In genomic region chr3:176930942-176931341, GRCh38 we compare ENCODE assay signal across 28 cellular contexts.
"Had no signal": no experiment of that assay in that cellular context is flagged by ENCODE, and none has a peak within 500 bp of the region (broad histone marks: within the 10 kb centered on the region; RNA-seq: fewer than 3 reads in every experiment).

No MANE protein-coding gene starts in this region.

- H3K4me1 Mint-ChIP-seq: stimulated activated memory B cell treated with anti-CD40 and anti-IgM and Interleukin-4, amounts not matched to agents 10 μg/mL and 1 μg/mL and 100 μg/mL, for 72 hours; stimulated activated naive CD8-positive, alpha-beta T cell treated with anti-CD3 and anti-CD28 coated beads, Interleukin-15, amount 100 ng/mL, for 72 hours had no signal

- H3K9me3 ChIP-seq: stomach, suprapubic skin, testis, thoracic aorta, thyroid gland, tibial artery, tibial nerve, transverse colon, upper lobe of left lung, upper lobe of right lung, uterus, vagina had no signal

- DNase-seq: stimulated activated CD4-positive, alpha-beta T cell treated with anti-CD3 and anti-CD28 coated beads, Interleukin-2, amount 100 ng/mL, for 48 hours; stimulated activated CD4-positive, alpha-beta T cell treated with anti-CD3 and anti-CD28 coated beads, Interleukin-4, amount 100 ng/mL, for 1 hour; stimulated activated CD4-positive, alpha-beta T cell treated with anti-CD3 and anti-CD28 coated beads, Interleukin-4, amount 100 ng/mL, for 24 hours; stimulated activated CD4-positive, alpha-beta T cell treated with anti-CD3 and anti-CD28 coated beads, Interleukin-4, amount 100 ng/mL, for 4 hours; stimulated activated CD8-positive, alpha-beta memory T cell treated with anti-CD3 and anti-CD28 coated beads, Interleukin-4, amount 100 ng/mL, for 48 hours; stimulated activated naive B cell treated with anti-CD40 and anti-IgM and Interleukin-4, amounts not matched to agents 10 μg/mL and 1 μg/mL and 100 μg/mL, for 72 hours; stimulated activated naive CD4-positive, alpha-beta T cell; stimulated activated naive CD4-positive, alpha-beta T cell treated with Interleukin-2 at 50 U/mL for 16 hours; stimulated activated naive CD8-positive, alpha-beta T cell treated with anti-CD3 and anti-CD28 coated beads, Interleukin-15, amount 100 ng/mL, for 72 hours; stimulated activated naive CD8-positive, alpha-beta T cell treated with anti-CD3 and anti-CD28 coated beads, Interleukin-15, Interleukin-2, amounts not matched to agents 100 U/mL and 50 U/mL, for 24 hours; stomach; substantia nigra; testis; thyroid gland; tibial artery; transverse colon; trophoblast cell; upper lobe of left lung; upper lobe of right lung; uterus had no signal

- H3K27ac ChIP-seq: stomach, suprapubic skin, testis, thoracic aorta, thyroid gland, tibial artery, tibial nerve, transverse colon, upper lobe of left lung, upper lobe of right lung, uterus, vagina had no signal

- H3K27me3 Mint-ChIP-seq: stimulated activated memory B cell treated with anti-CD40 and anti-IgM and Interleukin-4, amounts not matched to agents 10 μg/mL and 1 μg/mL and 100 μg/mL, for 72 hours; type B pancreatic cell had no signal

- H3K36me3 ChIP-seq: stomach, suprapubic skin, thoracic aorta, thyroid gland, tibial artery, tibial nerve, transverse colon, upper lobe of left lung, upper lobe of right lung, uterus, vagina had no signal

- H3K36me3 Mint-ChIP-seq: stimulated activated effector memory CD8-positive, alpha-beta T cell treated with anti-CD3 and anti-CD28 coated beads, Interleukin-12 subunit alpha, Interleukin-12 subunit beta, amount 100 ng/mL, for 72 hours; stimulated activated memory B cell treated with anti-CD40 and anti-IgM and Interleukin-4, amounts not matched to agents 10 μg/mL and 1 μg/mL and 100 μg/mL, for 72 hours; stimulated activated naive B cell treated with anti-CD40 and anti-IgM and Interleukin-4, amounts not matched to agents 10 μg/mL and 1 μg/mL and 100 μg/mL, for 72 hours had no signal

- H3K4me3 ChIP-seq: stomach, suprapubic skin, testis, thoracic aorta, thyroid gland, tibial artery, tibial nerve, transverse colon, upper lobe of left lung, upper lobe of right lung, uterus, vagina had no signal

- H3K27me3 ChIP-seq: stomach, suprapubic skin, testis, thyroid gland, tibial artery, tibial nerve, transverse colon, upper lobe of left lung, upper lobe of right lung, uterus, vagina had no signal

- ATAC-seq: stimulated activated effector memory CD8-positive, alpha-beta T cell treated with anti-CD3 and anti-CD28 coated beads, Interleukin-12 subunit alpha, Interleukin-12 subunit beta, amount 100 ng/mL, for 72 hours; stimulated activated memory B cell treated with anti-CD40 and anti-IgM and Interleukin-4, amounts not matched to agents 10 μg/mL and 1 μg/mL and 100 μg/mL, for 72 hours; stimulated activated naive B cell treated with anti-CD40 and anti-IgM and Interleukin-4, amounts not matched to agents 10 μg/mL and 1 μg/mL and 100 μg/mL, for 72 hours; stimulated activated naive CD8-positive, alpha-beta T cell treated with anti-CD3 and anti-CD28 coated beads, Interleukin-15, amount 100 ng/mL, for 72 hours; stimulated activated naive CD8-positive, alpha-beta T cell treated with anti-CD3 and anti-CD28 coated beads, Interleukin-15, Interleukin-2, amounts not matched to agents 100 U/mL and 50 U/mL, for 24 hours; upper lobe of right lung had no signal

- H3K9me3 Mint-ChIP-seq: stimulated activated effector memory CD8-positive, alpha-beta T cell treated with anti-CD3 and anti-CD28 coated beads, Interleukin-12 subunit alpha, Interleukin-12 subunit beta, amount 100 ng/mL, for 72 hours; stimulated activated memory B cell treated with anti-CD40 and anti-IgM and Interleukin-4, amounts not matched to agents 10 μg/mL and 1 μg/mL and 100 μg/mL, for 72 hours; stimulated activated naive B cell treated with anti-CD40 and anti-IgM and Interleukin-4, amounts not matched to agents 10 μg/mL and 1 μg/mL and 100 μg/mL, for 72 hours; stimulated activated naive CD8-positive, alpha-beta T cell treated with anti-CD3 and anti-CD28 coated beads, Interleukin-15, amount 100 ng/mL, for 72 hours; stimulated activated naive CD8-positive, alpha-beta T cell treated with anti-CD3 and anti-CD28 coated beads, Interleukin-15, Interleukin-2, amounts not matched to agents 100 ng/mL and 50 ng/mL, for 24 hours had no signal

- H3K27ac Mint-ChIP-seq: stimulated activated effector memory CD8-positive, alpha-beta T cell treated with anti-CD3 and anti-CD28 coated beads, Interleukin-12 subunit alpha, Interleukin-12 subunit beta, amount 100 ng/mL, for 72 hours; stimulated activated memory B cell treated with anti-CD40 and anti-IgM and Interleukin-4, amounts not matched to agents 10 μg/mL and 1 μg/mL and 100 μg/mL, for 72 hours; stimulated activated naive B cell treated with anti-CD40 and anti-IgM and Interleukin-4, amounts not matched to agents 10 μg/mL and 1 μg/mL and 100 μg/mL, for 72 hours; stimulated activated naive CD8-positive, alpha-beta T cell treated with anti-CD3 and anti-CD28 coated beads, Interleukin-15, amount 100 ng/mL, for 72 hours; stimulated activated naive CD8-positive, alpha-beta T cell treated with anti-CD3 and anti-CD28 coated beads, Interleukin-15, Interleukin-2, amounts not matched to agents 100 ng/mL and 50 ng/mL, for 24 hours; type B pancreatic cell had no signal

- H3K4me3 Mint-ChIP-seq: stimulated activated effector memory CD8-positive, alpha-beta T cell treated with anti-CD3 and anti-CD28 coated beads, Interleukin-12 subunit alpha, Interleukin-12 subunit beta, amount 100 ng/mL, for 72 hours; stimulated activated memory B cell treated with anti-CD40 and anti-IgM and Interleukin-4, amounts not matched to agents 10 μg/mL and 1 μg/mL and 100 μg/mL, for 72 hours; stimulated activated naive B cell treated with anti-CD40 and anti-IgM and Interleukin-4, amounts not matched to agents 10 μg/mL and 1 μg/mL and 100 μg/mL, for 72 hours; stimulated activated naive CD8-positive, alpha-beta T cell treated with anti-CD3 and anti-CD28 coated beads, Interleukin-15, amount 100 ng/mL, for 72 hours; stimulated activated naive CD8-positive, alpha-beta T cell treated with anti-CD3 and anti-CD28 coated beads, Interleukin-15, Interleukin-2, amounts not matched to agents 100 ng/mL and 50 ng/mL, for 24 hours; type B pancreatic cell had no signal
